ENCODE assay signal across 7 cellular contexts in the genomic region with DNA sequence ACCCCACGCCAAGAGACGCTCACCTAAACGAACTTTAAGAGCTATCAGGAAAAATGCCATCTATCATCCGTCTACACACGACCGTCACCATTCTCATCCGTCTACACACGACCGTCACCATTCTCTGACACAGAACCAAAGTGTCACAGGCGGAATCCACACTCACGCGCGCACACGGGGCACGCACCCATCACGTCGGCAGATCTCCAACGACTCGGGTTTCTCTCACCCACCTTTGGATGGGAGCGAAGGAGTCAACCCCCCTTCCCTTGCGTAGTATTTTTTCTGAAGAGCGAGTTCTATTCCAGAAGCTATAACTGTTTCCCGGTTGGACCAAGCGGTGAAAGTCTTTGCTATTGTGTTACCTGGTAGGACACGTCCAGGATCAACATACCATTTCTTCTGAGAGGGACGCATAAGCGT. TPM values are rescaled to one million over a fixed set of nuclear protein-coding genes. Genes with fewer than 3 reads are reported as not detected.
DNase-seq lines count a peak whose midpoint lies in the region; ATAC-seq, FAIRE-seq and TF ChIP-seq lines count a peak whose summit lies in the region.

No MANE protein-coding gene starts in this region.

- H3K27me3 ChIP-seq in GM23248 (replicated peaks; ENCODE audit: insufficient read depth): no peaks in the 10 kb centered on the region
- peaks cover 6 to 27% (median 23%) of the 10 kb centered on the region in 4 experiments for H3K27me3 ChIP-seq in H1 (replicated peaks in 1 of 4; ENCODE audit: control insufficient read depth in 3 of 4, extremely low read depth in 1 of 4, insufficient read depth in 3 of 4, low read length in 3 of 4)
- H3K27me3 ChIP-seq in ovary: no peaks in the 10 kb centered on the region

- no peak overlapping the region for H2BK15ac ChIP-seq in H1 (ENCODE audit: low read length)

- H3K9me2 ChIP-seq in GM23248 (ENCODE audit: insufficient read depth): no peaks in the 10 kb centered on the region

- peak overlapping the region; percentile 98 for H3K4me2 ChIP-seq in GM23248 (ENCODE audit: unreplicated experiment)
- peak overlapping the region; percentile 91 to 99 for H3K4me2 ChIP-seq in H1 (ENCODE audit: insufficient read depth in 1 of 2, low read depth in 2 of 2, low read length in 2 of 2)

- TF ChIP-seq EP300 in H1 (IDR thresholded peaks at IDR 0.05; ENCODE audit: borderline replicate concordance in 1 of 2, low read depth in 2 of 2, low read length in 2 of 2) (no peak), ovary (IDR thresholded peaks at IDR 0.05) (no peak)

- no peak overlapping the region for H2BK20ac ChIP-seq in H1 (ENCODE audit: low read length)

- no peaks in the 10 kb centered on the region for H3K9me3 ChIP-seq in GM23248 (ENCODE audit: low read depth)
- H3K9me3 ChIP-seq in H1 (ENCODE audit: insufficient read depth in 2 of 2, low read depth in 1 of 2, low read length in 1 of 2): no peaks in the 10 kb centered on the region
- H3K9me3 ChIP-seq in ovary: no peaks in the 10 kb centered on the region

- no peak overlapping the region for H2AK5ac ChIP-seq in H1 (ENCODE audit: low read depth, low read length)

- no peak overlapping the region for H2BK12ac ChIP-seq in H1 (ENCODE audit: low read depth, low read length)

- peaks cover 15% of the 10 kb centered on the region for H3K23me2 ChIP-seq in H1 (ENCODE audit: low read depth, low read length)

- TF ChIP-seq POLR2A in H1 (IDR thresholded peaks at IDR 0.05; ENCODE audit: control extremely low read depth in 1 of 2, low read depth in 2 of 2, low read length in 2 of 2) (no peak), ovary (IDR thresholded peaks at IDR 0.05) (no peak)

- no peak overlapping the region for H3K14ac ChIP-seq in H1 (ENCODE audit: insufficient read length)

- peak overlapping the region; percentile 91 for H2AFZ ChIP-seq in GM23248
- no peak overlapping the region for H2AFZ ChIP-seq in H1 (ENCODE audit: low read length)

- H3K4me1 ChIP-seq in GM23248 (ENCODE audit: insufficient read depth) (peaks cover 18% of the 10 kb centered on the region; the same call in 1 of the 2 replicates), H1 (replicated peaks in 1 of 4; ENCODE audit: control insufficient read depth in 3 of 4, insufficient read depth in 4 of 4, low read length in 3 of 4) (peaks cover 5 to 13% (median 8%) of the 10 kb centered on the region in 4 experiments), ovary (ENCODE audit: insufficient read depth) (peaks cover 1% of the 10 kb centered on the region)

- H2BK5ac ChIP-seq in H1 (ENCODE audit: low read depth, low read length): no peak overlapping the region

- 0 out of 2 replicates have a peak, but pooled peaks cover 7% of the 10 kb centered on the region for H3F3A ChIP-seq in GM23248 (ENCODE audit: insufficient read depth)

- no peak overlapping the region for H3K4ac ChIP-seq in H1 (replicated peaks; ENCODE audit: insufficient read length, low read depth, low read length)

- H4K91ac ChIP-seq in H1 (replicated peaks; ENCODE audit: insufficient read length, low read length): no peak overlapping the region

- no peak overlapping the region for H4K8ac ChIP-seq in H1 (ENCODE audit: extremely low read depth, insufficient read depth, low read length)

- H3K79me2 ChIP-seq in GM23248 (ENCODE audit: insufficient read depth): peaks cover 58% of the 10 kb centered on the region
- H3K79me2 ChIP-seq in H1 (ENCODE audit: control insufficient read depth in 1 of 2, insufficient read depth in 2 of 2, low read length in 2 of 2): no peaks in the 10 kb centered on the region

- peak overlapping the region; percentile 85 for H3K9ac ChIP-seq in GM23248
- H3K9ac ChIP-seq in H1 (replicated peaks in 1 of 4; ENCODE audit: extremely low read depth in 1 of 4, low read depth in 3 of 4, low read length in 3 of 4): peak overlapping the region in 2 of 4 experiments; percentile 44 to 51; a peak in 1 of 7 replicates

- CTCF ChIA-PET in H1 (lab: Charles Lee; ENCODE audit: partially characterized antibody): interaction anchor here (1.0 to 1.9 kb wide), 6 partner anchors 16 to 431 kb away, joined by 3 to 6 read pairs (median 4); no protein-coding TSS in a partner anchor

- no peak overlapping the region for H2BK120ac ChIP-seq in H1 (replicated peaks; ENCODE audit: low read depth, low read length)

- H4K20me1 ChIP-seq in GM23248 (ENCODE audit: insufficient read depth) (no peaks in the 10 kb centered on the region), H1 (replicated peaks in 1 of 2; ENCODE audit: control insufficient read depth in 1 of 2, insufficient read depth in 2 of 2, low read length in 2 of 2) (peaks cover 0 to 7% of the 10 kb centered on the region in 2 experiments)

- H3K27ac ChIP-seq in GM23248 (peak overlapping the region; percentile 76), H1 (ENCODE audit: low read depth, low read length) (no peak overlapping the region), ovary (peak overlapping the region in 1 of 2 donors; percentile 98)

- peak overlapping the region; percentile 51; the same call in 1 of the 2 replicates for H3K18ac ChIP-seq in H1 (ENCODE audit: extremely low read depth, low read length)

- no peaks in the 10 kb centered on the region; the same call in 1 of the 2 replicates for H3K36me3 ChIP-seq in GM23248 (ENCODE audit: low read depth)
- no peaks in the 10 kb centered on the region for H3K36me3 ChIP-seq in H1 (ENCODE audit: control insufficient read depth in 2 of 4, insufficient read depth in 4 of 4, low read length in 3 of 4)
- H3K36me3 ChIP-seq in ovary: no peaks in the 10 kb centered on the region

- no peak for TF ChIP-seq RAD21 in H1 (IDR thresholded peaks at IDR 0.05 in 1 of 2, conservative IDR thresholded peaks at IDR 0.05 in 1 of 2; ENCODE audit: low read depth in 2 of 2, low read length in 2 of 2)

- no peaks in the 10 kb centered on the region for H3K79me1 ChIP-seq in H1 (ENCODE audit: low read depth, low read length)

- TF ChIP-seq CTCF in H1 (IDR thresholded peaks at IDR 0.05; ENCODE audit: control extremely low read depth in 1 of 3, insufficient read depth in 1 of 3, low read depth in 1 of 3, low read length in 3 of 3) (no peak), ovary (IDR thresholded peaks at IDR 0.05) (no peak)

- ATAC-seq in HG02852 (IDR thresholded peaks at IDR 0.05; ENCODE audit: unreplicated experiment): no peak

- H4K5ac ChIP-seq in H1 (ENCODE audit: insufficient read length, low read depth, low read length): no peak overlapping the region

- H3K56ac ChIP-seq in H1 (replicated peaks; ENCODE audit: insufficient read length, low read depth, low read length): no peak overlapping the region

- DNase-seq in GM23248: peak; percentile 48
- peak; percentile 7 for DNase-seq in SK-N-DZ (ENCODE audit: low spot score)
- no peak for DNase-seq in H1 (ENCODE audit: low read depth in 1 of 2, low spot score in 2 of 2)
- DNase-seq in ovary: peak in 4 of 5 donors; percentile 8 to 39 (median 34)
- DNase-seq in NCI-H446 (lab: John Stamatoyannopoulos, UW): no peak
- DNase-seq in germinal center (ENCODE audit: low spot score): no peak

- no peak overlapping the region for H3K23ac ChIP-seq in H1 (ENCODE audit: insufficient read length)

- POLR2A ChIA-PET in H1 (lab: Charles Lee; ENCODE audit: partially characterized antibody): interaction anchor here (0.6 to 3.0 kb wide), 6 partner anchors 9 to 646 kb away, joined by 3 to 13 read pairs (median 4); no protein-coding TSS in a partner anchor

- WGBS in GM23248 (ENCODE audit: low coverage in 1 of 2, low lambda C conversion rate in 2 of 2, missing lambda C conversion rate in 2 of 2), 2 experiments: 1% methylated on average over 27 of the region's 27 CpGs
- WGBS in H1 (ENCODE audit: extremely low coverage in 1 of 2, insufficient coverage in 1 of 2, insufficient read length in 1 of 2, insufficient replicate concordance in 2 of 2, low coverage in 1 of 2, low lambda C conversion rate in 2 of 2, missing lambda C conversion rate in 1 of 2), 2 experiments: 12% methylated on average over 27 of the region's 27 CpGs; no CpG with 5 or more reads in 1 of the 2 experiments
- 2 to 3% (median 2%) methylated on average over 27 of the region's 27 CpGs for WGBS in ovary, 3 donors

- in situ Hi-C loops in GM23248 (cut with MboI): loop anchor here (10.0 kb wide), 3 partner anchors 124 to 714 kb away; no protein-coding TSS in a partner anchor

- peak overlapping the region; percentile 94 for H3K4me3 ChIP-seq in GM23248
- peak overlapping the region; percentile 78 to 95 (median 86); a peak in 7 of 8 replicates for H3K4me3 ChIP-seq in H1 (ENCODE audit: extremely low read depth in 1 of 4, insufficient read depth in 2 of 4, low read depth in 3 of 4, low read length in 4 of 4)
- H3K4me3 ChIP-seq in ovary: peak overlapping the region; percentile 64

- intact Hi-C loops in ovary (cut with DNase I): no loop called here

- no peak for FAIRE-seq in H1 (lab: Jason Lieb, UNC)

TF ChIP-seq in H1, 55 proteins besides CTCF, POLR2A, EP300 and RAD21 (continues in another document):
- no peak for TF ChIP-seq RXRA (IDR thresholded peaks at IDR 0.05; ENCODE audit: insufficient read depth, low read depth, low read length)
- TF ChIP-seq SUZ12 (IDR thresholded peaks at IDR 0.05; ENCODE audit: low read length): peak; percentile 31; the same call in 1 of the 2 replicates
- TF ChIP-seq CBX8 (IDR thresholded peaks at IDR 0.05; ENCODE audit: borderline replicate concordance, low read depth, low read length): no peak
- TF ChIP-seq BCL11A (IDR thresholded peaks at IDR 0.05; ENCODE audit: low read depth in 2 of 2, low read length in 2 of 2): no peak

RNA-seq across cellular contexts. Expression of a gene that starts 0.9 kb away (rescaled TPM):
- 10.5 and 19.3 TPM in 2 replicates for total RNA-seq in GM23248 (2014; rRNA removed; shearing (Covaris generic))
- 16.2 and 16.4 TPM in 2 replicates for polyA plus RNA-seq in GM23248 (2016; fragmentation: Nextera tagmentation; extraction: Ambion mirVana)
- polyA plus RNA-seq in SK-N-DZ (2014; cell fraction: cytosol; rRNA removed): 1.9 and 2.7 TPM in 2 replicates
- 1.8 and 2.9 TPM in 2 replicates for polyA plus RNA-seq in SK-N-DZ (2014; cell fraction: nucleus; rRNA removed)
- 1.2 and 1.5 TPM in 2 replicates for total RNA-seq in H1 (2021; fragmentation: NEBNext Ultra II Directional; extraction: Animal tissue kit (Norgen Biotek cat#: 25700))
- 1.2 and 1.6 TPM in 2 replicates for polyA plus RNA-seq in H1 (2011; rRNA removed)
- polyA plus RNA-seq in H1 (2011; cell fraction: cytosol; rRNA removed): 1.6 TPM
- 2.2 TPM for polyA plus RNA-seq in H1 (2011; cell fraction: nucleus; rRNA removed)
- polyA plus RNA-seq in H1 (2012, experiment 1 of 2): 0.59 to 1.1 TPM (median 0.71 TPM) in 4 replicates
- polyA plus RNA-seq in H1 (2012, experiment 2 of 2): 0.25 TPM
- polyA plus RNA-seq in H1 (2013, experiment 1 of 2): 0.75 TPM
- 0.92 TPM for polyA plus RNA-seq in H1 (2013, experiment 2 of 2)
- 2.4 and 3.1 TPM in 2 replicates for polyA minus RNA-seq in H1 (2011; rRNA and poly(A)+ RNA removed)
- 1.5 TPM for polyA minus RNA-seq in H1 (2011; cell fraction: cytosol; rRNA and poly(A)+ RNA removed)
- 4.6 TPM for polyA minus RNA-seq in H1 (2011; cell fraction: nucleus; rRNA and poly(A)+ RNA removed)
- total RNA-seq in ovary: 1 to 10 TPM in 6 of 7 donors, under 1 TPM in 1; 0.81 to 8.5 (median 2.0) TPM
- 1 to 10 TPM; 1.7 to 5.5 TPM for polyA plus RNA-seq in ovary

Comparison
In these comparisons a context has a peak if more than half of its experiments do, and no peak if none do; other contexts are left out.
1. DNase-seq: peak in GM23248 (single experiment), SK-N-DZ (single experiment) and ovary (4 of 5); none in H1 (0 of 2), NCI-H446 (0 of 2) and germinal center (single experiment).
2. Peak in every context shown above with its lines, with median percentiles within 50 percentile points of each other: H3K4me3 ChIP-seq.